In genomic region chr3:129768728-129769127, GRCh38 we compare ENCODE assay signal across 25 cellular contexts.
DNase-seq lines count a peak whose midpoint lies in the region; ATAC-seq, FAIRE-seq and TF ChIP-seq lines count a peak whose summit lies in the region.
"Had no signal": no experiment of that assay in that cellular context is flagged by ENCODE, and none has a peak within 500 bp of the region (broad histone marks: within the 10 kb centered on the region; RNA-seq: fewer than 3 reads in every experiment).

No MANE protein-coding gene starts in this region.

- no peak overlapping the region for H3K9ac ChIP-seq in endodermal cell (ENCODE audit: extremely low read depth, low read length, poor library complexity, severe bottlenecking)

- H3K4me1 ChIP-seq in endodermal cell (ENCODE audit: control insufficient read depth, insufficient read depth, low read length): no peaks in the 10 kb centered on the region

- H3K36me3 Mint-ChIP-seq in endodermal cell (ENCODE audit: low read depth): peaks cover 7% of the 10 kb centered on the region
- H3K36me3 Mint-ChIP-seq in stimulated activated effector memory CD8-positive, alpha-beta T cell treated with anti-CD3 and anti-CD28 coated beads, Interleukin-12 subunit alpha, Interleukin-12 subunit beta, amount 100 ng/mL, for 72 hours: no peaks in the 10 kb centered on the region

- no peak overlapping the region for H3K4me3 Mint-ChIP-seq in endodermal cell
- no peak overlapping the region for H3K4me3 Mint-ChIP-seq in stimulated activated effector memory CD8-positive, alpha-beta T cell treated with anti-CD3 and anti-CD28 coated beads, Interleukin-12 subunit alpha, Interleukin-12 subunit beta, amount 100 ng/mL, for 72 hours
- H3K4me3 Mint-ChIP-seq: CD4-positive, alpha-beta memory T cell had no signal

- H3K9me3 Mint-ChIP-seq in endodermal cell: no peaks in the 10 kb centered on the region
- no peaks in the 10 kb centered on the region for H3K9me3 Mint-ChIP-seq in stimulated activated effector memory CD8-positive, alpha-beta T cell treated with anti-CD3 and anti-CD28 coated beads, Interleukin-12 subunit alpha, Interleukin-12 subunit beta, amount 100 ng/mL, for 72 hours

- no peaks in the 10 kb centered on the region for H3K9me3 ChIP-seq in endodermal cell (ENCODE audit: control insufficient read depth, low read length)

- no peak for TF ChIP-seq CTCF in D721Med (IDR thresholded peaks at IDR 0.05; ENCODE audit: insufficient read depth, missing control alignments)
- no peak for TF ChIP-seq CTCF in endodermal cell (conservative IDR thresholded peaks at IDR 0.05)

- no peaks in the 10 kb centered on the region for H3K27me3 ChIP-seq in endodermal cell (ENCODE audit: control insufficient read depth, insufficient read depth, low read length, poor library complexity, severe bottlenecking)

- FAIRE-seq in D721Med (lab: Jason Lieb, UNC): peak; percentile 6
- FAIRE-seq: A204.1, G401.6, HTR-8/SVneo had no signal

- ATAC-seq in stimulated activated effector memory CD8-positive, alpha-beta T cell treated with anti-CD3 and anti-CD28 coated beads, Interleukin-12 subunit alpha, Interleukin-12 subunit beta, amount 100 ng/mL, for 72 hours: no peak
- no peak for ATAC-seq in HG03432 (IDR thresholded peaks at IDR 0.05; ENCODE audit: unreplicated experiment)

- H3K27ac ChIP-seq in endodermal cell (ENCODE audit: low read depth, low read length): peak overlapping the region; percentile 38
- H3K27ac ChIP-seq: RWPE1 had no signal

- no peak overlapping the region for H3K4me3 ChIP-seq in endodermal cell (ENCODE audit: low read length)

- no peak for DNase-seq in D721Med (ENCODE audit: insufficient read length, low spot score)
- DNase-seq in HuH-7 (ENCODE audit: low spot score): peak; percentile 18
- DNase-seq in endodermal cell: no peak
- DNase-seq in stimulated activated effector memory CD8-positive, alpha-beta T cell treated with anti-CD3 and anti-CD28 coated beads, Interleukin-12 subunit alpha, Interleukin-12 subunit beta, amount 100 ng/mL, for 72 hours (ENCODE audit: low spot score in 2 of 2): no peak
- no peak for DNase-seq in activated CD8-positive, alpha-beta memory T cell treated with anti-CD3 and anti-CD28 coated beads for 24 hours
- no peak for DNase-seq in hepatic stellate cell (ENCODE audit: low spot score)
- DNase-seq: AML-193; C1 segment of cervical spinal cord; CD4-positive, alpha-beta memory T cell; COR-L47; GOT3; KG1; MM.1S; NCI-H2029; NCI-H446; NCI-H526; NCI-H82; NK-92 treated with Interleukin-12 subunit alpha and Interleukin-12 subunit beta, amount 100 ng/mL, for 24 hours; SHP77; SW 1271 had no signal

- H3K36me3 ChIP-seq in endodermal cell (ENCODE audit: control insufficient read depth, insufficient read depth, low read length): no peaks in the 10 kb centered on the region

- H3K4me1 Mint-ChIP-seq in endodermal cell: peaks cover 10% of the 10 kb centered on the region
- no peaks in the 10 kb centered on the region for H3K4me1 Mint-ChIP-seq in stimulated activated effector memory CD8-positive, alpha-beta T cell treated with anti-CD3 and anti-CD28 coated beads, Interleukin-12 subunit alpha, Interleukin-12 subunit beta, amount 100 ng/mL, for 72 hours

- 70% methylated on average over 1 of the region's 1 CpG; no CpG with 5 or more reads in 1 of the 2 experiments for WGBS in endodermal cell (ENCODE audit: insufficient coverage in 1 of 2, insufficient read length in 1 of 2), 2 experiments

- no peak overlapping the region for H3K27ac Mint-ChIP-seq in endodermal cell
- H3K27ac Mint-ChIP-seq in stimulated activated effector memory CD8-positive, alpha-beta T cell treated with anti-CD3 and anti-CD28 coated beads, Interleukin-12 subunit alpha, Interleukin-12 subunit beta, amount 100 ng/mL, for 72 hours: peak overlapping the region; percentile 50

- H3K27me3 Mint-ChIP-seq in endodermal cell (ENCODE audit: insufficient read depth): no peaks in the 10 kb centered on the region
- H3K27me3 Mint-ChIP-seq: CD4-positive, alpha-beta memory T cell had no signal
